ENCODE assay signal across 8 cellular contexts in genomic region chr20:33663161-33664084, GRCh38. TPM values are rescaled to one million over a fixed set of nuclear protein-coding genes. Genes with fewer than 3 reads are reported as not detected.
DNase-seq lines count a peak whose midpoint lies in the region; ATAC-seq and TF ChIP-seq lines count a peak whose summit lies in the region.

No MANE protein-coding gene starts in this region.

- H3K27me3 ChIP-seq in GM23338 (ENCODE audit: insufficient read depth) (peaks cover 16% of the 10 kb centered on the region; the same call in 1 of the 2 replicates), left ventricle myocardium inferior (ENCODE audit: low read depth) (no peaks in the 10 kb centered on the region)

- intact Hi-C loops in left ventricle myocardium inferior (cut with micrococcal nuclease), result no loop called here

- H3K4me1 Mint-ChIP-seq in GM23338 (peaks cover 28% of the 10 kb centered on the region), progenitor cell of endocrine pancreas (ENCODE audit: low read depth) (peaks cover 11% of the 10 kb centered on the region)
- H3K4me1 Mint-ChIP-seq in T-helper 1 cell treated with Interleukin-12 subunit alpha and Interleukin-12 subunit beta and Interleukin-4 antibody, amounts not matched to agents 30 μg/mL and 1 μg/mL, for 36 hours (ENCODE audit: low read depth), result peaks cover 37% of the 10 kb centered on the region

- H3K9me2 ChIP-seq in GM23338 (ENCODE audit: insufficient read depth), result no peaks in the 10 kb centered on the region

- H3K79me2 ChIP-seq in GM23338 (replicated peaks; ENCODE audit: insufficient read depth), result no peaks in the 10 kb centered on the region

- H3K36me3 Mint-ChIP-seq in GM23338 (ENCODE audit: low read depth) (peaks cover 4% of the 10 kb centered on the region), progenitor cell of endocrine pancreas (ENCODE audit: insufficient read depth) (peaks cover 7% of the 10 kb centered on the region)
- H3K36me3 Mint-ChIP-seq in T-helper 1 cell treated with Interleukin-12 subunit alpha and Interleukin-12 subunit beta and Interleukin-4 antibody, amounts not matched to agents 30 μg/mL and 1 μg/mL, for 36 hours (ENCODE audit: low read depth), result peaks cover 11% of the 10 kb centered on the region

- H2AFZ ChIP-seq in GM23338, result peak overlapping the region; percentile 96

- H3K4me1 ChIP-seq in GM23338 (ENCODE audit: insufficient read depth) (peaks cover 14% of the 10 kb centered on the region; the same call in 1 of the 2 replicates), left ventricle myocardium inferior (peaks cover 53% of the 10 kb centered on the region)

- H3K9me3 Mint-ChIP-seq in GM23338, result no peaks in the 10 kb centered on the region
- H3K9me3 Mint-ChIP-seq in T-helper 1 cell treated with Interleukin-12 subunit alpha and Interleukin-12 subunit beta and Interleukin-4 antibody, amounts not matched to agents 30 μg/mL and 1 μg/mL, for 36 hours, result no peaks in the 10 kb centered on the region
- no peaks in the 10 kb centered on the region for H3K9me3 Mint-ChIP-seq in progenitor cell of endocrine pancreas (ENCODE audit: low read depth)

- H3K27me3 Mint-ChIP-seq in GM23338 (ENCODE audit: insufficient read depth, low read depth, poor library complexity), result peaks cover 25% of the 10 kb centered on the region
- no peaks in the 10 kb centered on the region for H3K27me3 Mint-ChIP-seq in T-helper 1 cell treated with Interleukin-12 subunit alpha and Interleukin-12 subunit beta and Interleukin-4 antibody, amounts not matched to agents 30 μg/mL and 1 μg/mL, for 36 hours (ENCODE audit: low read depth)
- H3K27me3 Mint-ChIP-seq in progenitor cell of endocrine pancreas, result peaks cover 3% of the 10 kb centered on the region

- TF ChIP-seq CTCF in GM23338 (conservative IDR thresholded peaks at IDR 0.05; ENCODE audit: low read depth in 2 of 2) (no peak), left ventricle myocardium inferior (IDR thresholded peaks at IDR 0.05; ENCODE audit: borderline replicate concordance) (peak; percentile 15), progenitor cell of endocrine pancreas (IDR thresholded peaks at IDR 0.05; ENCODE audit: unreplicated experiment) (no peak)

- DNase-seq in DMS153 treated with DMSO at 0.1 percent for 48 hours (lab: John Stamatoyannopoulos, UW; ENCODE audit: unreplicated experiment), result peak; percentile 65
- peak; percentile 91 for DNase-seq in GM23338 (ENCODE audit: low spot score)
- peak; percentile 82 for DNase-seq in NCI-H1105 (lab: John Stamatoyannopoulos, UW)
- peak; percentile 50 for DNase-seq in amniotic epithelial cell (ENCODE audit: low read depth)
- peak; percentile 86 for DNase-seq in left ventricle myocardium inferior
- DNase-seq in progenitor cell of endocrine pancreas (ENCODE audit: low spot score, unreplicated experiment), result peak; percentile 71
- DNase-seq in ureter (ENCODE audit: low spot score), result peak; percentile 85

- peak overlapping the region; percentile 52; the same call in 1 of the 2 replicates for H3K27ac Mint-ChIP-seq in GM23338
- peak overlapping the region; percentile 91 for H3K27ac Mint-ChIP-seq in T-helper 1 cell treated with Interleukin-12 subunit alpha and Interleukin-12 subunit beta and Interleukin-4 antibody, amounts not matched to agents 30 μg/mL and 1 μg/mL, for 36 hours
- H3K27ac Mint-ChIP-seq in progenitor cell of endocrine pancreas, result peak overlapping the region; percentile 87

- peaks cover 11% of the 10 kb centered on the region; the same call in 1 of the 2 replicates for H3F3A ChIP-seq in GM23338 (replicated peaks; ENCODE audit: low read depth)

- H3K36me3 ChIP-seq in GM23338 (ENCODE audit: insufficient read depth) (no peaks in the 10 kb centered on the region), left ventricle myocardium inferior (peaks cover 22% of the 10 kb centered on the region)

- H3K4me2 ChIP-seq in GM23338, result peak overlapping the region; percentile 91

- H3K4me3 ChIP-seq in GM23338 (peak overlapping the region; percentile 90), left ventricle myocardium inferior (peak overlapping the region; percentile 84)

- ATAC-seq in GM23338, result peak; percentile 46

- H3K4me3 Mint-ChIP-seq in GM23338 (peak overlapping the region; percentile 76), progenitor cell of endocrine pancreas (ENCODE audit: low read depth) (peak overlapping the region; percentile 85)
- peak overlapping the region; percentile 89 for H3K4me3 Mint-ChIP-seq in T-helper 1 cell treated with Interleukin-12 subunit alpha and Interleukin-12 subunit beta and Interleukin-4 antibody, amounts not matched to agents 30 μg/mL and 1 μg/mL, for 36 hours

- no peaks in the 10 kb centered on the region for H3K9me3 ChIP-seq in left ventricle myocardium inferior (replicated peaks)

- H4K20me1 ChIP-seq in GM23338 (replicated peaks; ENCODE audit: insufficient read depth), result peaks cover 3% of the 10 kb centered on the region

- H3K27ac ChIP-seq in GM23338 (ENCODE audit: low read depth) (0 out of 2 replicates have a peak overlapping the region, but pooled peaks have one; percentile 26), left ventricle myocardium inferior (replicated peaks) (peak overlapping the region; percentile 85)

TF ChIP-seq in GM23338, 12 proteins besides CTCF, POLR2A, EP300 and RAD21 (continues in another document):
- TF ChIP-seq EZH2 (IDR thresholded peaks at IDR 0.05; ENCODE audit: low read depth, unreplicated experiment) (no peak), EZH2phosphoT487 (IDR thresholded peaks at IDR 0.05; ENCODE audit: unreplicated experiment) (no peak), JUNB (IDR thresholded peaks at IDR 0.05; ENCODE audit: unreplicated experiment) (no peak), NANOG (IDR thresholded peaks at IDR 0.05; ENCODE audit: borderline replicate concordance) (no peak), STAT1 (IDR thresholded peaks at IDR 0.05; ENCODE audit: unreplicated experiment) (no peak), ZNF331 (CRISPR knock-in tag; IDR thresholded peaks at IDR 0.05; ENCODE audit: low read depth) (no peak), POLR2AphosphoS5 (IDR thresholded peaks at IDR 0.05; ENCODE audit: low read depth) (peak; percentile 95), CREB1 (CRISPR knock-in tag; IDR thresholded peaks at IDR 0.05; ENCODE audit: low read depth) (no peak)
- TF ChIP-seq, protein P1, sequence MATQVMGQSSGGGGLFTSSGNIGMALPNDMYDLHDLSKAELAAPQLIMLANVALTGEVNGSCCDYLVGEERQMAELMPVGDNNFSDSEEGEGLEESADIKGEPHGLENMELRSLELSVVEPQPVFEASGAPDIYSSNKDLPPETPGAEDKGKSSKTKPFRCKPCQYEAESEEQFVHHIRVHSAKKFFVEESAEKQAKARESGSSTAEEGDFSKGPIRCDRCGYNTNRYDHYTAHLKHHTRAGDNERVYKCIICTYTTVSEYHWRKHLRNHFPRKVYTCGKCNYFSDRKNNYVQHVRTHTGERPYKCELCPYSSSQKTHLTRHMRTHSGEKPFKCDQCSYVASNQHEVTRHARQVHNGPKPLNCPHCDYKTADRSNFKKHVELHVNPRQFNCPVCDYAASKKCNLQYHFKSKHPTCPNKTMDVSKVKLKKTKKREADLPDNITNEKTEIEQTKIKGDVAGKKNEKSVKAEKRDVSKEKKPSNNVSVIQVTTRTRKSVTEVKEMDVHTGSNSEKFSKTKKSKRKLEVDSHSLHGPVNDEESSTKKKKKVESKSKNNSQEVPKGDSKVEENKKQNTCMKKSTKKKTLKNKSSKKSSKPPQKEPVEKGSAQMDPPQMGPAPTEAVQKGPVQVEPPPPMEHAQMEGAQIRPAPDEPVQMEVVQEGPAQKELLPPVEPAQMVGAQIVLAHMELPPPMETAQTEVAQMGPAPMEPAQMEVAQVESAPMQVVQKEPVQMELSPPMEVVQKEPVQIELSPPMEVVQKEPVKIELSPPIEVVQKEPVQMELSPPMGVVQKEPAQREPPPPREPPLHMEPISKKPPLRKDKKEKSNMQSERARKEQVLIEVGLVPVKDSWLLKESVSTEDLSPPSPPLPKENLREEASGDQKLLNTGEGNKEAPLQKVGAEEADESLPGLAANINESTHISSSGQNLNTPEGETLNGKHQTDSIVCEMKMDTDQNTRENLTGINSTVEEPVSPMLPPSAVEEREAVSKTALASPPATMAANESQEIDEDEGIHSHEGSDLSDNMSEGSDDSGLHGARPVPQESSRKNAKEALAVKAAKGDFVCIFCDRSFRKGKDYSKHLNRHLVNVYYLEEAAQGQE (IDR thresholded peaks at IDR 0.05; ENCODE audit: unreplicated experiment), result no peak
- TF ChIP-seq, protein P2, sequence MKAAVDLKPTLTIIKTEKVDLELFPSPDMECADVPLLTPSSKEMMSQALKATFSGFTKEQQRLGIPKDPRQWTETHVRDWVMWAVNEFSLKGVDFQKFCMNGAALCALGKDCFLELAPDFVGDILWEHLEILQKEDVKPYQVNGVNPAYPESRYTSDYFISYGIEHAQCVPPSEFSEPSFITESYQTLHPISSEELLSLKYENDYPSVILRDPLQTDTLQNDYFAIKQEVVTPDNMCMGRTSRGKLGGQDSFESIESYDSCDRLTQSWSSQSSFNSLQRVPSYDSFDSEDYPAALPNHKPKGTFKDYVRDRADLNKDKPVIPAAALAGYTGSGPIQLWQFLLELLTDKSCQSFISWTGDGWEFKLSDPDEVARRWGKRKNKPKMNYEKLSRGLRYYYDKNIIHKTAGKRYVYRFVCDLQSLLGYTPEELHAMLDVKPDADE (IDR thresholded peaks at IDR 0.05), result peak; percentile 68

RNA-seq across cellular contexts. Expression of gene C20orf144, which starts 1.3 kb away (rescaled TPM):
- total RNA-seq in GM23338 (2014; rRNA removed; shearing (Covaris generic)), result 0.66 TPM in 1 of 2 replicates, not detected in the other
- polyA plus RNA-seq in GM23338 (2016; fragmentation: Nextera tagmentation; extraction: Ambion mirVana), result 0.10 and 0.26 TPM in 2 replicates
- total RNA-seq in left ventricle myocardium inferior (not detected), progenitor cell of endocrine pancreas (0.27 TPM in 1 of 2 replicates, not detected in the other), ureter (not detected)

RNA-seq across cellular contexts. Expression of gene ACTL10, which starts 3.3 kb away (rescaled TPM):
- 0.08 and 1.9 TPM in 2 replicates for total RNA-seq in GM23338 (2014; rRNA removed; shearing (Covaris generic))
- polyA plus RNA-seq in GM23338 (2016; fragmentation: Nextera tagmentation; extraction: Ambion mirVana), result 0.66 and 0.71 TPM in 2 replicates
- total RNA-seq in left ventricle myocardium inferior, result 0.22 TPM
- total RNA-seq in progenitor cell of endocrine pancreas, result 0.36 and 0.38 TPM in 2 replicates
- 3.6 TPM for total RNA-seq in ureter

RNA-seq across cellular contexts. Expression of gene NECAB3, which starts 10.8 kb away (rescaled TPM):
- 28.4 TPM in 2 replicates for total RNA-seq in GM23338 (2014; rRNA removed; shearing (Covaris generic))
- polyA plus RNA-seq in GM23338 (2016; fragmentation: Nextera tagmentation; extraction: Ambion mirVana), result 8.5 and 13.4 TPM in 2 replicates
- total RNA-seq in left ventricle myocardium inferior (81.3 TPM), progenitor cell of endocrine pancreas (68.3 and 74.6 TPM in 2 replicates), ureter (38.6 TPM)

RNA-seq across cellular contexts. Expression of gene E2F1, which starts 22.8 kb away (rescaled TPM):
- 42.6 and 45.0 TPM in 2 replicates for total RNA-seq in GM23338 (2014; rRNA removed; shearing (Covaris generic))
- polyA plus RNA-seq in GM23338 (2016; fragmentation: Nextera tagmentation; extraction: Ambion mirVana), result 12.1 and 13.9 TPM in 2 replicates
- total RNA-seq in left ventricle myocardium inferior (1.2 TPM), progenitor cell of endocrine pancreas (26.2 and 26.5 TPM in 2 replicates), ureter (2.0 TPM)

RNA-seq across cellular contexts. Expression of gene PXMP4, which starts 56.7 kb away (rescaled TPM):
- total RNA-seq in GM23338 (2014; rRNA removed; shearing (Covaris generic)), result 0.39 and 1.2 TPM in 2 replicates
- 2.7 and 3.5 TPM in 2 replicates for polyA plus RNA-seq in GM23338 (2016; fragmentation: Nextera tagmentation; extraction: Ambion mirVana)
- 13.5 TPM for total RNA-seq in left ventricle myocardium inferior
- total RNA-seq in progenitor cell of endocrine pancreas, result 5.0 and 6.1 TPM in 2 replicates
- total RNA-seq in ureter, result 19.5 TPM

Comparison
In these comparisons a context has a peak if more than half of its experiments do, and no peak if none do; other contexts are left out.
1. Peak in every context shown above with its lines: DNase-seq, ATAC-seq, H3K4me3 ChIP-seq and H3K27ac ChIP-seq.